Comparison of ENCODE assay signal across 9 cellular contexts in the genomic region with DNA sequence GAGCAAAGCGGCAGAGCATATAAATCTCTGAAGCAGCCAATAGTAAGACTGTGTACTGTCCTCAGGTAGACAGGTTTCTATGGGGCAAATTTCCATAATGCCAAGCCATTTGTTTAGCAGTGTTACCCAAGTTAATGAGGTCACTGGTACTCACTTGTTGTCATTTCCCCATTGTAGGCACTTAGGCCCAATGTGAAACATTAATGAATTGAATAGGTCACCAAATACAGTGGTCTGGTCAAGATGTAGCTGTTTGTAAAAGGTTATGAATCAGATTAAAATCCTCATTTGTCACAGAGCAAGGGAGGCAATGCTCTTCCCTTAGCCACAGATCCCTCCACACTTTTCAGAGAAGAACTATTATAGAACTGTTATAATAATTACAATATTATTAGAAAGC. TPM values are rescaled to one million over a fixed set of nuclear protein-coding genes. Genes with fewer than 3 reads are reported as not detected.
"Had no signal": no experiment of that assay in that cellular context is flagged by ENCODE, and none has a peak within 500 bp of the region (broad histone marks: within the 10 kb centered on the region; RNA-seq: fewer than 3 reads in every experiment).

No MANE protein-coding gene starts in this region.

- FAIRE-seq: H1, H54, HepG2 had no signal

- ATAC-seq: GM23338, HepG2 had no signal

- H3K27ac ChIP-seq: HL-60 had no signal

- DNase-seq: H9, HCEC 1CT, KBM-7 had no signal

- H3K4me3 ChIP-seq: GM23338 had no signal

RNA-seq across cellular contexts. Expression of a gene that starts 27.5 kb away (rescaled TPM):
- total RNA-seq: GM23338, H1, H9 had no signal

RNA-seq across cellular contexts. Expression of a gene that starts 34.2 kb away (rescaled TPM):
- total RNA-seq: GM23338, H1, H9, HT1080 had no signal
